In the genomic region with DNA sequence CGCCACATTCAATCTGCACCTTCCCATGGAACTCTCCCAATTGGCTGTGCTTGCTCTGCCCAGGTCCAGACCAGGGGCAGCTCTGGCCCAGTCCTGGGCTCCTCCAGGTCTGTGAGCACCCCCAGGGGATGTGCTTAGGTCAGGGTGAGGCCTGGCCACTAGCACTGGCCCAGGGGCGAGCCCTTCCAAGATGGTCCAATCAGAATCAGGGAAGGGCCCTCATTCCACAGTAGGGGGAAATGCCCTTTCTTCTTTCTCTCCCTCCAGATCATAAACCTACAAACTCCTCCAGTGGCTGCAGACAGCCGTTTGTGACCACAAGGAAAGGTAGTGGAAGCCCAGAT, we compare ENCODE assay signal across 18 cellular contexts.
"Had no signal": no experiment of that assay in that cellular context is flagged by ENCODE, and none has a peak within 500 bp of the region (broad histone marks: within the 10 kb centered on the region; RNA-seq: fewer than 3 reads in every experiment).

No MANE protein-coding gene starts in this region.

- H3K36me3 Mint-ChIP-seq: natural killer cell treated with Interleukin-12 subunit alpha and Interleukin-12 subunit beta and Interleukin-15 and Interleukin-18, amount 100 ng/mL, for 72 hours had no signal

- H3K4me3 ChIP-seq: gastroesophageal sphincter, lung, pancreas, skin epidermis, tibial nerve had no signal

- H3K4me3 Mint-ChIP-seq: activated CD8-positive, alpha-beta T cell treated with anti-CD3 and anti-CD28 coated beads for 36 hours; activated T-helper 1 cell treated with anti-CD3 and anti-CD28 coated beads, Interleukin-12 subunit alpha, Interleukin-12 subunit beta, Interleukin-2, Interleukin-4 antibody, amounts not matched to agents 30 ng/mL and 10 ng/mL and 1 ng/mL, durations not matched to agents 14 hours and 24 hours and 36 hours; effector memory CD8-positive, alpha-beta T cell; natural killer cell treated with Interleukin-12 subunit alpha and Interleukin-12 subunit beta and Interleukin-15 and Interleukin-18, amount 100 ng/mL, for 72 hours; T-helper 2 cell treated with Interferon-gamma antibody and Interleukin-4, amounts not matched to agents 5 μg/mL and 100 μg/mL, for 36 hours had no signal

- DNase-seq: activated CD4-positive, alpha-beta T cell treated with anti-CD3 and anti-CD28 coated beads for 1 hour; activated CD8-positive, alpha-beta memory T cell treated with anti-CD3 and anti-CD28 coated beads, Interleukin-2, amount 50 U/mL, for 48 hours; activated CD8-positive, alpha-beta T cell treated with anti-CD3 and anti-CD28 coated beads for 36 hours; activated naive CD4-positive, alpha-beta T cell treated with Interleukin-2 at 50 U/mL for 16 hours; caudate nucleus; cortex of kidney; effector memory CD8-positive, alpha-beta T cell; hypothalamus; kidney glomerular epithelial cell; pancreas had no signal

- H3K9me3 Mint-ChIP-seq: activated CD8-positive, alpha-beta T cell treated with anti-CD3 and anti-CD28 coated beads for 36 hours; activated T-helper 1 cell treated with anti-CD3 and anti-CD28 coated beads, Interleukin-12 subunit alpha, Interleukin-12 subunit beta, Interleukin-2, Interleukin-4 antibody, amounts not matched to agents 30 ng/mL and 10 ng/mL and 1 ng/mL, durations not matched to agents 14 hours and 24 hours and 36 hours; effector memory CD8-positive, alpha-beta T cell; natural killer cell treated with Interleukin-12 subunit alpha and Interleukin-12 subunit beta and Interleukin-15 and Interleukin-18, amount 100 ng/mL, for 72 hours; T-helper 2 cell treated with Interferon-gamma antibody and Interleukin-4, amounts not matched to agents 5 μg/mL and 100 μg/mL, for 36 hours had no signal

- H3K27me3 Mint-ChIP-seq: activated CD8-positive, alpha-beta T cell treated with anti-CD3 and anti-CD28 coated beads for 36 hours; effector memory CD8-positive, alpha-beta T cell; natural killer cell treated with Interleukin-12 subunit alpha and Interleukin-12 subunit beta and Interleukin-15 and Interleukin-18, amount 100 ng/mL, for 72 hours had no signal

- H3K27ac ChIP-seq: epithelial cell of prostate, gastroesophageal sphincter, pancreas, skin epidermis, tibial nerve had no signal

- H3K27me3 ChIP-seq: gastroesophageal sphincter, pancreas, tibial nerve had no signal

- H3K36me3 ChIP-seq: gastroesophageal sphincter, pancreas, tibial nerve had no signal

- H3K27ac Mint-ChIP-seq: activated CD8-positive, alpha-beta T cell treated with anti-CD3 and anti-CD28 coated beads for 36 hours; activated T-helper 1 cell treated with anti-CD3 and anti-CD28 coated beads, Interleukin-12 subunit alpha, Interleukin-12 subunit beta, Interleukin-2, Interleukin-4 antibody, amounts not matched to agents 30 ng/mL and 10 ng/mL and 1 ng/mL, durations not matched to agents 14 hours and 24 hours and 36 hours; T-helper 2 cell treated with Interferon-gamma antibody and Interleukin-4, amounts not matched to agents 5 μg/mL and 100 μg/mL, for 36 hours had no signal

- ATAC-seq: activated CD8-positive, alpha-beta T cell treated with anti-CD3 and anti-CD28 coated beads for 36 hours; effector memory CD8-positive, alpha-beta T cell; gastroesophageal sphincter; natural killer cell treated with Interleukin-12 subunit alpha and Interleukin-12 subunit beta and Interleukin-15 and Interleukin-18, amount 100 ng/mL, for 72 hours; pancreas had no signal

- FAIRE-seq: pancreas had no signal

- H3K9me3 ChIP-seq: gastroesophageal sphincter, pancreas, tibial nerve had no signal
